8 cellular contexts compared by ENCODE assay signal in the genomic region with DNA sequence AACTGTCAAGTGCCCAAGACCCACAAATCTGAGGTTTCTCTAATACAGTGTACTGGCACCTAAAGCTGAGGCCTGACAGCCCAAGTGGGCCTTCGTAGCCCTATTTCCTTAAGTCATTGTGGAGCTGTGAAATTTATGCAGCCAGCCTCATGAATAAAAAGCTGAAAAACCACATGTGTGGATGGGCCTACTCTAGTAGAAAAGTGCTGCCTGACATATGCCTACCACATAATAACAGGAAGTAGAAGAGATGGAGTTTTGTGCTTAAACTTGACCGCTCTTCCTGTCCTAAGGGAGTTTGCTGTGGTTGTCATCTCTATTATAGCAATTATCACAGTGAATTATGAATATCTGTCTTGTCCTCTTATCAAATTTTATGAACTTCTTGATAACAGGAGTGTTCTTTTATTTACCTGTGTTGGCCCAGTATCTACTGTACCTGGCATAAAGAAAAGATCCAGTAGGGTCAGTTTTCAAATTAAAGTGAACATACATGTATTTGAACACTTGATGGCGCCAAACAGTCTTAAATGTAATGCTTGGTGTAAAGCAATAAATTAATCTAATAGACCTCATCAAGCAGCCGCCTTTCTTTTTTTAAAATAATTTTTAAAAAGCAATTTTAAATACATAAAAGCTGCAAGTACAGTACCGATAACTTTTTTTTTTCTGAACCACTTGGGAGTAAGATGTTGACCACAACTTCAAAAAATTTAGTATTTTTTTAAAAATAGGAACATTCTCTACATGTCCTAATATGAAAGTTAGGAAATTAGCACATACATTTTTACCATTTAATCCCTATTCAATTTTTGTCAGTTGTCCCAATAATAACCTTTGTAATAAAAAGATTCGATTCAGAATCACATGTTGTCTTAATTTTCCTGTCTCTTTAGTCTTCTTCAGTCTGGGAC.
DNase-seq lines count a peak whose midpoint lies in the region; ATAC-seq lines count a peak whose summit lies in the region.

No MANE protein-coding gene starts in this region.

- H3K9me3 Mint-ChIP-seq in memory B cell: no peaks in the 10 kb centered on the region
- H3K9me3 Mint-ChIP-seq in activated naive CD8-positive, alpha-beta T cell treated with anti-CD3 and anti-CD28 coated beads, Interleukin-2, amount 50 U/mL, for 24 hours: no peaks in the 10 kb centered on the region

- H3K27me3 Mint-ChIP-seq in memory B cell: no peaks in the 10 kb centered on the region
- H3K27me3 Mint-ChIP-seq in activated naive CD8-positive, alpha-beta T cell treated with anti-CD3 and anti-CD28 coated beads, Interleukin-2, amount 50 U/mL, for 24 hours: no peaks in the 10 kb centered on the region

- ATAC-seq in GM19043 (IDR thresholded peaks at IDR 0.05; ENCODE audit: low read depth, unreplicated experiment) (peak; percentile 75), HG03520 (IDR thresholded peaks at IDR 0.05; ENCODE audit: unreplicated experiment) (peak; percentile 82), memory B cell (ENCODE audit: low read depth) (peak; percentile 68)
- no peak for ATAC-seq in activated naive CD8-positive, alpha-beta T cell treated with anti-CD3 and anti-CD28 coated beads, Interleukin-2, amount 50 U/mL, for 24 hours

- no peaks in the 10 kb centered on the region for H3K4me1 Mint-ChIP-seq in memory B cell
- H3K4me1 Mint-ChIP-seq in activated naive CD8-positive, alpha-beta T cell treated with anti-CD3 and anti-CD28 coated beads, Interleukin-2, amount 50 U/mL, for 24 hours: no peaks in the 10 kb centered on the region

- DNase-seq in COLO829 (ENCODE audit: low spot score) (peak; percentile 58), NCI-H69 (lab: John Stamatoyannopoulos, UW) (peak; percentile 81), cerebellar cortex (ENCODE audit: low spot score) (peak; percentile 75), memory B cell (ENCODE audit: low spot score in 2 of 2) (peak in 1 of 2 donors; percentile 36), activated T-cell treated with anti-CD3 and anti-CD28 coated beads for 4 hours (no peak)
- DNase-seq in activated naive CD8-positive, alpha-beta T cell treated with anti-CD3 and anti-CD28 coated beads, Interleukin-2, amount 50 U/mL, for 24 hours: no peak

- peaks cover 21% of the 10 kb centered on the region for H3K36me3 Mint-ChIP-seq in memory B cell
- H3K36me3 Mint-ChIP-seq in activated naive CD8-positive, alpha-beta T cell treated with anti-CD3 and anti-CD28 coated beads, Interleukin-2, amount 50 U/mL, for 24 hours (ENCODE audit: low read depth): peaks cover 12% of the 10 kb centered on the region

- no peak overlapping the region for H3K27ac Mint-ChIP-seq in memory B cell
- H3K27ac Mint-ChIP-seq in activated naive CD8-positive, alpha-beta T cell treated with anti-CD3 and anti-CD28 coated beads, Interleukin-2, amount 50 U/mL, for 24 hours: no peak overlapping the region

- H3K4me3 Mint-ChIP-seq in memory B cell: no peak overlapping the region
- H3K4me3 Mint-ChIP-seq in activated naive CD8-positive, alpha-beta T cell treated with anti-CD3 and anti-CD28 coated beads, Interleukin-2, amount 50 U/mL, for 24 hours: no peak overlapping the region

Comparison
In these comparisons a context has a peak if more than half of its experiments do, and no peak if none do; other contexts are left out.
1. DNase-seq: peak in COLO829 (single experiment), NCI-H69 (single experiment) and cerebellar cortex (single experiment); none in activated naive CD8-positive, alpha-beta T cell treated with anti-CD3 and anti-CD28 coated beads, Interleukin-2, amount 50 U/mL, for 24 hours (single experiment) and activated T-cell treated with anti-CD3 and anti-CD28 coated beads for 4 hours (single experiment).